In the genomic region with DNA sequence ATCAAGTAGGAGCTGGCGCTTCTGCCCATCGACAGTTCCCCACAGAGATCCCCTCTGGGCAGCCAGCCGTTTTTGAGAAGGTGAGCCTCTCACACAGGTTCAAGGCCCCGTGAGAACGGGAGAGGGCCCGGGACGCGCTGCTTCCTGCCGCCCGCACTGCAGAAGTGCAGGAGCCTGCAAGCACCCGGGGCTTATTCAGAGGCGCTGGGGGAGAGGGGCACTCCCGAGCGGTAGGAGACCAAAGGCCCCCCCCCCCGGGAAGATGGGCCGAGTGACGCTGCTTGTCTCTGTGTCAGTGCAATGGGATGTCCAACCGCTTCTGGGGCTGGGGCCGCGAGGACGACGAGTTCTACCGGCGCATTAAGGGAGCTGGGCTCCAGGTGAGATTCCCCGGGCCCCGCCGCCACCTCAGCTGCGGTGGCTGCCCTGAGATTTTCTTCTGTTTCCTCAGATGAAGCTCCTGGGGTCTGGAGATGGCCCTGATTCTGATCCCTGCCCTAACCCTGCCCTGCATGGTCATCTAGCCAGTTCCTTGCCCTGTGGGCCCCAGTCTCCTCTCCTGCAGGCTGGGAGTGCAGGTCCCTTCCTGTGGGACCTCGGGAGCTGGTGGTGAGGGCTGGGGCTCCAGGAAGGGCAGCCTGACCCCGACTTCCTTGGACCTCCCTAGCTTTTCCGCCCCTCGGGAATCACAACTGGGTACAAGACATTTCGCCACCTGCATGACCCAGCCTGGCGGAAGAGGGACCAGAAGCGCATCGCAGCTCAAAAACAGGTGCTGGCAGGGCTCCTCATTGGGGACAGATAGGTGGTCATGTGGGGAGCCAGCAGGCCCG, we compare ENCODE assay signal across 19 cellular contexts.
"Had no signal": no experiment of that assay in that cellular context is flagged by ENCODE, and none has a peak within 500 bp of the region (broad histone marks: within the 10 kb centered on the region; RNA-seq: fewer than 3 reads in every experiment).

No MANE protein-coding gene starts in this region.

- H3K36me3 Mint-ChIP-seq: activated naive CD4-positive, alpha-beta T cell treated with anti-CD3 and anti-CD28 coated beads, Interleukin-2, amount 50 U/mL, for 72 hours; natural killer cell had no signal

- H3K4me3 ChIP-seq: left ventricle myocardium inferior, psoas muscle, sigmoid colon, spleen, stomach, thoracic aorta, upper lobe of right lung had no signal

- H3K27me3 ChIP-seq: sigmoid colon, spleen, stomach, upper lobe of right lung had no signal

- H3K27ac ChIP-seq: left ventricle myocardium inferior, psoas muscle, sigmoid colon, stomach, thoracic aorta, upper lobe of right lung had no signal

- H3K9me3 Mint-ChIP-seq: activated B cell treated with CpG ODN at 0.5 μM for 24 hours; activated naive CD4-positive, alpha-beta T cell treated with anti-CD3 and anti-CD28 coated beads, Interleukin-2, amount 50 U/mL, for 72 hours; activated T-cell treated with anti-CD3 and anti-CD28 coated beads, Interleukin-2, amount 50 U/mL, for 4 hours; central memory CD8-positive, alpha-beta T cell; natural killer cell; T-helper 1 cell treated with Interleukin-12 subunit alpha and Interleukin-12 subunit beta and Interleukin-4 antibody, amounts not matched to agents 30 μg/mL and 1 μg/mL, for 36 hours had no signal

- H3K9me3 ChIP-seq: left ventricle myocardium inferior, psoas muscle, sigmoid colon, spleen, stomach, thoracic aorta, upper lobe of right lung had no signal

- H3K27ac Mint-ChIP-seq: activated B cell treated with CpG ODN at 0.5 μM for 24 hours, natural killer cell had no signal

- DNase-seq: activated B cell treated with CpG ODN at 0.5 μM for 24 hours; activated effector memory CD4-positive, alpha-beta T cell treated with anti-CD3 and anti-CD28 coated beads, Interleukin-2, amount 50 U/mL, for 16 hours; activated T-cell treated with anti-CD3 and anti-CD28 coated beads, Interleukin-2, amount 50 U/mL, for 4 hours; cortex of kidney; effector CD4-positive, alpha-beta T cell; foreskin fibroblast; kidney; left ventricle myocardium inferior; natural killer cell; psoas muscle; sigmoid colon; spleen; stomach; upper lobe of right lung had no signal

- H3K4me1 ChIP-seq: upper lobe of right lung had no signal

- H3K4me3 Mint-ChIP-seq: activated B cell treated with CpG ODN at 0.5 μM for 24 hours; activated T-cell treated with anti-CD3 and anti-CD28 coated beads, Interleukin-2, amount 50 U/mL, for 4 hours; brain; central memory CD8-positive, alpha-beta T cell; natural killer cell; T-helper 1 cell treated with Interleukin-12 subunit alpha and Interleukin-12 subunit beta and Interleukin-4 antibody, amounts not matched to agents 30 μg/mL and 1 μg/mL, for 36 hours had no signal

- H3K36me3 ChIP-seq: left ventricle myocardium inferior, thoracic aorta, upper lobe of right lung had no signal

- H3K27me3 Mint-ChIP-seq: activated B cell treated with CpG ODN at 0.5 μM for 24 hours; central memory CD8-positive, alpha-beta T cell had no signal
